8 cellular contexts compared by ENCODE assay signal in the genomic region with DNA sequence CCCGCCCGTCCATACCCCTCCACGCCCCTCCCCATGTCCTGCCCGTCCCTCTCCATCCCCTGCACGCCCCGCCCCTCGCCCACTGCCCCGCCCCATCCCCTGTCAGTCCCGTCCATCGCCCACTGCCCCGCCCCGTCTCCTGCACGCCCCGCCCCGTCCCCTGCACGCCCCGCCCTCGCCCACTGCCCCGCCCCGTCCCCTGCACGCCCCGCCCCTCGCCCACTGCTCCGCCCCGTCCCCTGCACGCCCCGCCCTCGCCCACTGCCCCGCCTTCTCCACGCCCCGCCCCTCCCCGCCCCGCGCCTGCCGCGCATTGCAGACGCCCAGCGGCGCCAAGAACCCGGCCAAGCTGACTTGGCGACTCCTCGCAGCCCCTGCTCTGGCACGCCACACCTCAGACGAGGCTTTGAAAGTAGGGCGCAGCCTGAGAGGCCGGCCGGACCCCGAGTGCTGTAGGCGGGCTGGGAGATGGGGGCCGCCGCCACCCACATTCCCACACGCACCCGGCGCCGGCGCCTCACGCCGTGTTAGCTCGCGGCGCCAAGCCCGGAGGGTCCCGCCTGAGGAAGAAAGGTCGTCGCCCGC. TPM values are rescaled to one million over a fixed set of nuclear protein-coding genes. Genes with fewer than 3 reads are reported as not detected.
DNase-seq lines count a peak whose midpoint lies in the region; ATAC-seq and TF ChIP-seq lines count a peak whose summit lies in the region.

A gene (plus strand): TSS at position 316 of the 585 bp plus-strand sequence. CDS start 2,410 bp downstream, outside the sequence.

- TF ChIP-seq CTCF in endodermal cell (conservative IDR thresholded peaks at IDR 0.05), result no peak

- H3K9ac ChIP-seq in endodermal cell (ENCODE audit: extremely low read depth, low read length, poor library complexity, severe bottlenecking), result peak within 1 kb of the TSS; percentile 44

- no peaks in the 10 kb centered on the region for H3K36me3 Mint-ChIP-seq in endodermal cell (ENCODE audit: low read depth)

- H3K4me3 ChIP-seq in endodermal cell (ENCODE audit: low read length), result peak within 1 kb of the TSS; percentile 79
- peak within 1 kb of the TSS; percentile 51 for H3K4me3 ChIP-seq in mesodermal cell (ENCODE audit: extremely low read depth, insufficient read depth, low read length, poor library complexity, severe bottlenecking)

- whole genome bisulfite sequencing in endodermal cell (ENCODE audit: insufficient coverage in 1 of 2, insufficient read length in 1 of 2), 2 experiments, result 0 to 3% methylated on average over 5 to 57 of the region's 66 CpGs
- 0% methylated on average over 26 to 33 of the region's 66 CpGs for WGBS in mesodermal cell (ENCODE audit: insufficient coverage in 2 of 2), 2 experiments

- H3K4me1 Mint-ChIP-seq in endodermal cell, result peaks cover 3% of the 10 kb centered on the region

- no peak within 1 kb of the TSS for H3K27ac Mint-ChIP-seq in endodermal cell

- peak; percentile 87 for DNase-seq in NCI-H345 (lab: John Stamatoyannopoulos, UW)
- no peak for DNase-seq in NCI-H345 treated with DMSO at 0.1 percent for 48 hours (lab: John Stamatoyannopoulos, UW; ENCODE audit: unreplicated experiment)
- DNase-seq in NCI-H2227 treated with DMSO at 0.1 percent for 48 hours (lab: John Stamatoyannopoulos, UW), result peak; percentile 59
- DNase-seq in activated CD8-positive, alpha-beta memory T cell treated with anti-CD3 and anti-CD28 coated beads, Interleukin-2, amount 50 U/mL, for 24 hours (ENCODE audit: extremely low read depth), result peak; percentile 56
- peak; percentile 99 for DNase-seq in endodermal cell
- peak; percentile 66 for DNase-seq in stimulated activated CD8-positive, alpha-beta memory T cell treated with anti-CD3 and anti-CD28 coated beads, Interleukin-12 subunit alpha, Interleukin-12 subunit beta, amount 100 ng/mL, for 1 hour (ENCODE audit: low read depth)

- H3K4me3 Mint-ChIP-seq in endodermal cell, result peak within 1 kb of the TSS; percentile 70

- H3K27me3 ChIP-seq in endodermal cell (ENCODE audit: control insufficient read depth, insufficient read depth, low read length, poor library complexity, severe bottlenecking), result peaks cover 52% of the 10 kb centered on the region

- peaks cover 3% of the 10 kb centered on the region for H3K9me3 Mint-ChIP-seq in endodermal cell

- H3K27ac ChIP-seq in endodermal cell (ENCODE audit: low read depth, low read length), result no peak within 1 kb of the TSS
- peak within 1 kb of the TSS; percentile 78 for H3K27ac ChIP-seq in mesodermal cell (ENCODE audit: low read depth, low read length, severe bottlenecking)

- H3K36me3 ChIP-seq in endodermal cell (ENCODE audit: control insufficient read depth, insufficient read depth, low read length), result no peaks in the 10 kb centered on the region
- H3K36me3 ChIP-seq in mesodermal cell (ENCODE audit: control insufficient read depth, insufficient read depth, low read length), result no peaks in the 10 kb centered on the region

- H3K4me1 ChIP-seq in endodermal cell (ENCODE audit: control insufficient read depth, insufficient read depth, low read length) (no peaks in the 10 kb centered on the region), mesodermal cell (ENCODE audit: control insufficient read depth, insufficient read depth, low read length, poor library complexity, severe bottlenecking) (no peaks in the 10 kb centered on the region)

- H3K9me3 ChIP-seq in endodermal cell (ENCODE audit: control insufficient read depth, low read length) (no peaks in the 10 kb centered on the region), mesodermal cell (ENCODE audit: control insufficient read depth, low read length) (no peaks in the 10 kb centered on the region)

- H3K27me3 Mint-ChIP-seq in endodermal cell (ENCODE audit: insufficient read depth), result peaks cover 65% of the 10 kb centered on the region

- ATAC-seq in GM21390 (IDR thresholded peaks at IDR 0.05; ENCODE audit: unreplicated experiment), result no peak

RNA-seq across cellular contexts. Expression of the gene that starts here (rescaled TPM):
- 1 to 10 TPM in 1 of 2 donors, not detected in 1; 1.4 TPM for total RNA-seq in endodermal cell
- polyA plus RNA-seq in endodermal cell (2013, experiment 1 of 2), result not detected
- polyA plus RNA-seq in endodermal cell (2013, experiment 2 of 2), result not detected
- polyA plus RNA-seq in mesodermal cell (2013, experiment 1 of 2), result 0.88 TPM
- polyA plus RNA-seq in mesodermal cell (2013, experiment 2 of 2), result 0.66 TPM
